9 cellular contexts compared by ENCODE assay signal in genomic region chr1:42165511-42166210, GRCh38. TPM values are rescaled to one million over a fixed set of nuclear protein-coding genes. Genes with fewer than 3 reads are reported as not detected.
DNase-seq lines count a peak whose midpoint lies in the region; ATAC-seq and TF ChIP-seq lines count a peak whose summit lies in the region.
"Had no signal": no experiment of that assay in that cellular context is flagged by ENCODE, and none has a peak within 500 bp of the region (broad histone marks: within the 10 kb centered on the region; RNA-seq: fewer than 3 reads in every experiment).

No MANE protein-coding gene starts in this region.

- peaks cover 8% of the 10 kb centered on the region for H3K27me3 Mint-ChIP-seq in neural progenitor cell (ENCODE audit: insufficient read depth, low read depth)
- no peaks in the 10 kb centered on the region for H3K27me3 Mint-ChIP-seq in activated CD4-positive, alpha-beta memory T cell treated with anti-CD3 and anti-CD28 coated beads for 36 hours

- TF ChIP-seq CTCF in colonic mucosa (IDR thresholded peaks at IDR 0.05) (no peak), neural progenitor cell (IDR thresholded peaks at IDR 0.05) (no peak)

- H3K27me3 ChIP-seq in colonic mucosa (no peaks in the 10 kb centered on the region), neural progenitor cell (no peaks in the 10 kb centered on the region)

- no peak for ATAC-seq in GM18907 (IDR thresholded peaks at IDR 0.05; ENCODE audit: unreplicated experiment)
- ATAC-seq in GM21390 (IDR thresholded peaks at IDR 0.05; ENCODE audit: unreplicated experiment), result no peak

- no peaks in the 10 kb centered on the region for H3F3A ChIP-seq in neural progenitor cell (ENCODE audit: low read depth)

- no peaks in the 10 kb centered on the region for H3K36me3 Mint-ChIP-seq in neural progenitor cell
- H3K36me3 Mint-ChIP-seq in activated CD4-positive, alpha-beta memory T cell treated with anti-CD3 and anti-CD28 coated beads for 36 hours, result no peaks in the 10 kb centered on the region

- CTCF ChIA-PET in activated CD4-positive, alpha-beta memory T cell treated with anti-CD3 and anti-CD28 coated beads for 36 hours (lab: Charles Lee), result interaction anchor here (4.1 kb wide), 1 partner anchor 8 kb away, joined by 14 read pairs; no protein-coding TSS in a partner anchor

- H3K4me1 ChIP-seq in colonic mucosa (peaks cover under 1% of the 10 kb centered on the region), neural progenitor cell (no peaks in the 10 kb centered on the region)

- no peak overlapping the region for H3K4me2 ChIP-seq in neural progenitor cell
- H3K4me2 ChIP-seq: KMS-11 had no signal

- H3K27ac ChIP-seq in colonic mucosa, result peak overlapping the region; percentile 50
- H3K27ac ChIP-seq in neural progenitor cell, result no peak overlapping the region
- H3K27ac ChIP-seq: KMS-11 had no signal

- H3K4me3 Mint-ChIP-seq in neural progenitor cell, result no peak overlapping the region
- H3K4me3 Mint-ChIP-seq in activated CD4-positive, alpha-beta memory T cell treated with anti-CD3 and anti-CD28 coated beads for 36 hours, result no peak overlapping the region

- H3K79me2 ChIP-seq in neural progenitor cell (ENCODE audit: low read depth), result no peaks in the 10 kb centered on the region

- DNase-seq in ELF-1 (ENCODE audit: low read depth, low spot score) (peak; percentile 91), NCI-H226 (peak; percentile 75), colonic mucosa (peak; percentile 96), neural progenitor cell (ENCODE audit: low spot score) (no peak), iPS-NIHi7 (ENCODE audit: extremely low spot score) (no peak)
- DNase-seq in activated CD4-positive, alpha-beta memory T cell treated with anti-CD3 and anti-CD28 coated beads for 36 hours, result no peak

- H3K9me3 ChIP-seq in colonic mucosa (no peaks in the 10 kb centered on the region), neural progenitor cell (ENCODE audit: low read depth) (no peaks in the 10 kb centered on the region)

- H3K36me3 ChIP-seq in colonic mucosa (no peaks in the 10 kb centered on the region), neural progenitor cell (no peaks in the 10 kb centered on the region)

- intact Hi-C loops in colonic mucosa (cut with DNase I), result no loop called here
- intact Hi-C loops in activated CD4-positive, alpha-beta memory T cell treated with anti-CD3 and anti-CD28 coated beads for 36 hours (cut with micrococcal nuclease), result no loop called here

- H3K27ac Mint-ChIP-seq in neural progenitor cell, result peak overlapping the region; percentile 3
- no peak overlapping the region for H3K27ac Mint-ChIP-seq in activated CD4-positive, alpha-beta memory T cell treated with anti-CD3 and anti-CD28 coated beads for 36 hours

- H3K4me3 ChIP-seq in colonic mucosa (no peak overlapping the region), neural progenitor cell (no peak overlapping the region)

- POLR2A ChIA-PET in activated CD4-positive, alpha-beta memory T cell treated with anti-CD3 and anti-CD28 coated beads for 36 hours (lab: Charles Lee), result no interaction called here

- no peak overlapping the region for H2AFZ ChIP-seq in neural progenitor cell (replicated peaks)

- H4K20me1 ChIP-seq in neural progenitor cell (ENCODE audit: low read depth), result no peaks in the 10 kb centered on the region

- H3K4me1 Mint-ChIP-seq in neural progenitor cell, result peaks cover 8% of the 10 kb centered on the region
- no peaks in the 10 kb centered on the region for H3K4me1 Mint-ChIP-seq in activated CD4-positive, alpha-beta memory T cell treated with anti-CD3 and anti-CD28 coated beads for 36 hours (ENCODE audit: low read depth)

- peak overlapping the region in 1 of 2 donors; percentile 83 for H3K9ac ChIP-seq in colonic mucosa (ENCODE audit: low read depth in 2 of 2, low read length in 2 of 2)
- no peak overlapping the region for H3K9ac ChIP-seq in neural progenitor cell
- H3K9ac ChIP-seq: KMS-11 had no signal

- peaks cover 9% of the 10 kb centered on the region for H3K9me3 Mint-ChIP-seq in neural progenitor cell
- H3K9me3 Mint-ChIP-seq in activated CD4-positive, alpha-beta memory T cell treated with anti-CD3 and anti-CD28 coated beads for 36 hours, result peaks cover 10% of the 10 kb centered on the region

RNA-seq across cellular contexts. Expression of gene GUCA2A, which starts 1.1 kb away (rescaled TPM):
- total RNA-seq in colonic mucosa, result 100 to 1,000 TPM; 195 to 959 TPM
- total RNA-seq in neural progenitor cell (ENCODE audit: low replicate concordance), result not detected in 2 replicates
- total RNA-seq in activated CD4-positive, alpha-beta memory T cell treated with anti-CD3 and anti-CD28 coated beads for 36 hours, result not detected

RNA-seq across cellular contexts. Expression of gene GUCA2B, which starts 12.5 kb away (rescaled TPM):
- total RNA-seq in colonic mucosa (10 to 100 TPM; 27.7 to 44.5 TPM), neural progenitor cell (ENCODE audit: low replicate concordance) (not detected in 2 replicates)
- total RNA-seq in activated CD4-positive, alpha-beta memory T cell treated with anti-CD3 and anti-CD28 coated beads for 36 hours, result not detected

Comparison
In these comparisons a context has a peak if more than half of its experiments do, and no peak if none do; other contexts are left out.
1. DNase-seq: peak in ELF-1 (single experiment), NCI-H226 (single experiment) and colonic mucosa (single experiment); none in neural progenitor cell (single experiment), iPS-NIHi7 (single experiment) and activated CD4-positive, alpha-beta memory T cell treated with anti-CD3 and anti-CD28 coated beads for 36 hours (single experiment).
2. RNA of gene GUCA2A, which starts 1.1 kb away (total RNA-seq): 195 to 959 TPM in colonic mucosa; not detected in neural progenitor cell and not detected in activated CD4-positive, alpha-beta memory T cell treated with anti-CD3 and anti-CD28 coated beads for 36 hours; every median in the first group is over 100 times any median in the second.
3. RNA of gene GUCA2B, which starts 12.5 kb away (total RNA-seq): 27.7 to 44.5 TPM in colonic mucosa; not detected in neural progenitor cell and not detected in activated CD4-positive, alpha-beta memory T cell treated with anti-CD3 and anti-CD28 coated beads for 36 hours; every median in the first group is over 10 times any median in the second.